In genomic region chr16:58487566-58488351, GRCh38 we compare ENCODE assay signal across 8 cellular contexts. TPM values are rescaled to one million over a fixed set of nuclear protein-coding genes. Genes with fewer than 3 reads are reported as not detected.
DNase-seq lines count a peak whose midpoint lies in the region; ATAC-seq and TF ChIP-seq lines count a peak whose summit lies in the region.

No MANE protein-coding gene starts in this region.

- H3K9me3 ChIP-seq in CD4-positive, alpha-beta T cell (ENCODE audit: control insufficient read depth, low read length): no peaks in the 10 kb centered on the region
- H3K9me3 ChIP-seq in Loucy (ENCODE audit: insufficient read depth, low read depth, low read length): no peaks in the 10 kb centered on the region
- H3K9me3 ChIP-seq in cardiac muscle cell (ENCODE audit: low read depth): no peaks in the 10 kb centered on the region
- H3K9me3 ChIP-seq in uterus: no peaks in the 10 kb centered on the region

- H3K27ac Mint-ChIP-seq in CD4-positive, alpha-beta T cell: no peak overlapping the region
- H3K27ac Mint-ChIP-seq in activated naive CD4-positive, alpha-beta T cell treated with anti-CD3 and anti-CD28 coated beads, Interleukin-2, amount 50 U/mL, for 72 hours: no peak overlapping the region

- H3K9me3 Mint-ChIP-seq in CD4-positive, alpha-beta T cell: no peaks in the 10 kb centered on the region
- H3K9me3 Mint-ChIP-seq in activated naive CD4-positive, alpha-beta T cell treated with anti-CD3 and anti-CD28 coated beads, Interleukin-2, amount 50 U/mL, for 72 hours: no peaks in the 10 kb centered on the region

- peak overlapping the region; percentile 79 for H2AFZ ChIP-seq in Loucy (ENCODE audit: low read length)

- H3K4me2 ChIP-seq in Loucy (ENCODE audit: low read depth, low read length, poor library complexity, severe bottlenecking): no peak overlapping the region

- H3F3A ChIP-seq in Loucy (ENCODE audit: low read depth): no peaks in the 10 kb centered on the region

- H3K27me3 ChIP-seq in CD4-positive, alpha-beta T cell (ENCODE audit: control insufficient read depth, insufficient read depth, low read length): no peaks in the 10 kb centered on the region
- H3K27me3 ChIP-seq in Loucy (ENCODE audit: insufficient read depth, low read length, poor library complexity, severe bottlenecking): no peaks in the 10 kb centered on the region
- no peaks in the 10 kb centered on the region for H3K27me3 ChIP-seq in cardiac muscle cell
- H3K27me3 ChIP-seq in uterus: no peaks in the 10 kb centered on the region

- H3K27me3 Mint-ChIP-seq in CD4-positive, alpha-beta T cell: peaks cover 13% of the 10 kb centered on the region

- no peak overlapping the region for H3K4me3 Mint-ChIP-seq in CD4-positive, alpha-beta T cell

- no peak for TF ChIP-seq POLR2A in uterus (IDR thresholded peaks at IDR 0.05)

- H3K9ac ChIP-seq in Loucy (ENCODE audit: low read depth, low read length, poor library complexity, severe bottlenecking): no peak overlapping the region

- peak; percentile 84 for ATAC-seq in CD4-positive, alpha-beta T cell (ENCODE audit: poor library complexity)
- ATAC-seq in GM21381 (IDR thresholded peaks at IDR 0.05; ENCODE audit: unreplicated experiment) (peak; percentile 72), SK-N-SH treated with all-trans-retinoic acid at 6 μM for 48 hours (peak; percentile 94)
- peak; percentile 90 to 91 for ATAC-seq in activated naive CD4-positive, alpha-beta T cell treated with anti-CD3 and anti-CD28 coated beads, Interleukin-2, amount 50 U/mL, for 72 hours

- H3K4me3 ChIP-seq in Loucy (ENCODE audit: low read length, poor library complexity, severe bottlenecking): no peak overlapping the region
- H3K4me3 ChIP-seq in cardiac muscle cell: no peak overlapping the region
- no peak overlapping the region for H3K4me3 ChIP-seq in uterus

- intact Hi-C loops in CD4-positive, alpha-beta T cell (cut with DNase I, micrococcal nuclease): loop anchor here (1.0 to 5.0 kb wide), 8 partner anchors 150 to 910 kb away; no protein-coding TSS in a partner anchor
- intact Hi-C loops in uterus (cut with DNase I; ENCODE audit: low total_unique reads): loop anchor here (5.0 kb wide), 1 partner anchor 140 kb away; no protein-coding TSS in a partner anchor

- no peaks in the 10 kb centered on the region for H4K20me1 ChIP-seq in Loucy (ENCODE audit: insufficient read depth, low read length, poor library complexity, severe bottlenecking)

- no peak overlapping the region for H3K27ac ChIP-seq in CD4-positive, alpha-beta T cell (ENCODE audit: low read depth, low read length)
- H3K27ac ChIP-seq in cardiac muscle cell (no peak overlapping the region), uterus (no peak overlapping the region)

- no peaks in the 10 kb centered on the region for H3K4me1 ChIP-seq in Loucy (ENCODE audit: insufficient read depth, low read length, poor library complexity, severe bottlenecking)
- H3K4me1 ChIP-seq in cardiac muscle cell (ENCODE audit: low read depth): peaks cover 27% of the 10 kb centered on the region
- H3K4me1 ChIP-seq in uterus: no peaks in the 10 kb centered on the region

- no peaks in the 10 kb centered on the region for H3K79me2 ChIP-seq in Loucy (ENCODE audit: insufficient read depth, low read length)

- CTCF ChIA-PET in CD4-positive, alpha-beta T cell (lab: Charles Lee): interaction anchor here (0.6 to 2.9 kb wide), 10 partner anchors 9 to 268 kb away, joined by 3 to 77 read pairs (median 4); partner anchors contain the start of gene GINS3

- no peaks in the 10 kb centered on the region for H3K36me3 Mint-ChIP-seq in CD4-positive, alpha-beta T cell (ENCODE audit: low read depth)
- H3K36me3 Mint-ChIP-seq in activated naive CD4-positive, alpha-beta T cell treated with anti-CD3 and anti-CD28 coated beads, Interleukin-2, amount 50 U/mL, for 72 hours: no peaks in the 10 kb centered on the region

- no peaks in the 10 kb centered on the region for H3K4me1 Mint-ChIP-seq in CD4-positive, alpha-beta T cell (ENCODE audit: low read depth)

- POLR2A ChIA-PET in CD4-positive, alpha-beta T cell (lab: Charles Lee): interaction anchor here (0.7 kb wide), 1 partner anchor 152 kb away, joined by 4 read pairs; no protein-coding TSS in a partner anchor

- peak; percentile 93 for TF ChIP-seq CTCF in CD4-positive, alpha-beta T cell (IDR thresholded peaks at IDR 0.05)
- TF ChIP-seq CTCF in Loucy (conservative IDR thresholded peaks at IDR 0.05; ENCODE audit: low read length) (peak; percentile 83), cardiac muscle cell (IDR thresholded peaks at IDR 0.05; ENCODE audit: low read depth, low read length) (peak; percentile 83), uterus (IDR thresholded peaks at IDR 0.05) (peak; percentile 91 to 96 (median 94))

- peak; percentile 53 to 78 (median 58) for DNase-seq in CD4-positive, alpha-beta T cell
- peak; percentile 72 to 81 for DNase-seq in activated naive CD4-positive, alpha-beta T cell treated with anti-CD3 and anti-CD28 coated beads, Interleukin-2, amount 50 U/mL, for 72 hours (ENCODE audit: low spot score in 2 of 2)
- peak; percentile 84 to 96 for DNase-seq in cardiac muscle cell (ENCODE audit: low read depth in 1 of 2, low spot score in 1 of 2)
- peak; percentile 55 for DNase-seq in pulmonary artery endothelial cell (ENCODE audit: low read depth, low spot score)
- peak; percentile 79 to 82 for DNase-seq in uterus

- H3K36me3 ChIP-seq in Loucy (ENCODE audit: insufficient read depth, low read length) (no peaks in the 10 kb centered on the region), cardiac muscle cell (no peaks in the 10 kb centered on the region), uterus (no peaks in the 10 kb centered on the region)

- no peaks in the 10 kb centered on the region for H3K9me2 ChIP-seq in Loucy (replicated peaks; ENCODE audit: low read depth, low read length)

TF ChIP-seq in SK-N-SH treated with all-trans-retinoic acid at 6 μM for 48 hours, 23 proteins besides CTCF, POLR2A, EP300 and RAD21 (continues in another document):
- TF ChIP-seq ISL1 (CRISPR knock-in tag; IDR thresholded peaks at IDR 0.05) (no peak), GLIS3 (CRISPR knock-in tag; IDR thresholded peaks at IDR 0.05) (no peak), SNAI2 (CRISPR knock-in tag; IDR thresholded peaks at IDR 0.05) (no peak), TOX (CRISPR knock-in tag; IDR thresholded peaks at IDR 0.05; ENCODE audit: borderline replicate concordance) (no peak), CSRNP3 (CRISPR knock-in tag; IDR thresholded peaks at IDR 0.05) (no peak), OSR1 (CRISPR knock-in tag; IDR thresholded peaks at IDR 0.05) (no peak), TCF4 (CRISPR knock-in tag; IDR thresholded peaks at IDR 0.05; ENCODE audit: borderline replicate concordance) (no peak), POU6F1 (CRISPR knock-in tag; IDR thresholded peaks at IDR 0.05; ENCODE audit: borderline replicate concordance, low read depth) (no peak), ZC3H10 (CRISPR knock-in tag; IDR thresholded peaks at IDR 0.05) (no peak), BACH2 (CRISPR knock-in tag; IDR thresholded peaks at IDR 0.05; ENCODE audit: borderline replicate concordance) (no peak), ZNF8 (CRISPR knock-in tag; IDR thresholded peaks at IDR 0.05) (no peak), RARB (CRISPR knock-in tag; IDR thresholded peaks at IDR 0.05) (no peak), PPARA (CRISPR knock-in tag; IDR thresholded peaks at IDR 0.05; ENCODE audit: borderline replicate concordance) (no peak), CSDC2 (CRISPR knock-in tag; IDR thresholded peaks at IDR 0.05) (no peak), ARNTL (CRISPR knock-in tag; IDR thresholded peaks at IDR 0.05; ENCODE audit: borderline replicate concordance, low read depth) (no peak), ZNF70 (CRISPR knock-in tag; IDR thresholded peaks at IDR 0.05) (no peak)

RNA-seq across cellular contexts. Expression of gene NDRG4, which starts 12.2 kb away (rescaled TPM):
- 1 to 10 TPM; 2.8 to 3.2 TPM for total RNA-seq in CD4-positive, alpha-beta T cell
- 10 to 100 TPM in 1 of 2 donors, 1 to 10 TPM in 1; 4.7 to 15.6 TPM for total RNA-seq in activated naive CD4-positive, alpha-beta T cell treated with anti-CD3 and anti-CD28 coated beads, Interleukin-2, amount 50 U/mL, for 72 hours
- total RNA-seq in cardiac muscle cell (62.3 and 80.3 TPM in 2 replicates), pulmonary artery endothelial cell (38.3 and 87.1 TPM in 2 replicates), uterus (10 to 100 TPM; 16.0 to 89.4 (median 56.1) TPM)
- 48.0 and 54.4 TPM in 2 replicates for polyA plus RNA-seq in cardiac muscle cell

RNA-seq across cellular contexts. Expression of gene SETD6, which starts 27.6 kb away (rescaled TPM):
- total RNA-seq in CD4-positive, alpha-beta T cell: 10 to 100 TPM; 21.9 to 25.5 TPM
- total RNA-seq in activated naive CD4-positive, alpha-beta T cell treated with anti-CD3 and anti-CD28 coated beads, Interleukin-2, amount 50 U/mL, for 72 hours: 10 to 100 TPM; 10.6 to 13.9 TPM
- total RNA-seq in cardiac muscle cell (23.0 and 47.6 TPM in 2 replicates), pulmonary artery endothelial cell (9.8 and 11.0 TPM in 2 replicates), uterus (100 to 1,000 TPM in 1 of 4 donors, 10 to 100 TPM in 3; 22.4 to 157 (median 43.0) TPM)
- 23.8 and 32.9 TPM in 2 replicates for polyA plus RNA-seq in cardiac muscle cell
